20 cellular contexts compared by ENCODE assay signal in the genomic region with DNA sequence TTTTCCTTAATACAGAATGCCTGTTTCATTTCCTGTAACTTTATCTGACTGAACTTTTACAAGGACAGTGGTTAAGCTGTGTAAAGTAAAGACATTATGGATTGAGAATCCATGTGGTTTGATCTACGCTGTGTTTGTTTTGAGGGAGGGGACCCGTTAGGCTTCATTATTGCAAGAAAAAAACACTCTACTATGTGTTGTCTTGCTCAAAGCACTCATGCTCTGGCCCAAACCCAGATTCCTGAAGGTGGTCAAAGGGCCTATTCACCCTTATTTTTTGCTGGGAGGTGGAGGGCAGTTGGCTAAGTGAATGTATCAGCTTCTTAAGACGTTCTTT.
"Had no signal": no experiment of that assay in that cellular context is flagged by ENCODE, and none has a peak within 500 bp of the region (broad histone marks: within the 10 kb centered on the region; RNA-seq: fewer than 3 reads in every experiment).

No MANE protein-coding gene starts in this region.

- H3K9me3 Mint-ChIP-seq: activated CD4-positive, alpha-beta T cell treated with anti-CD3 and anti-CD28 coated beads, Interleukin-2, amount 10 ng/mL, durations not matched to agents 24 days and 14 days; activated naive CD4-positive, alpha-beta T cell treated with anti-CD3 and anti-CD28 coated beads for 36 hours; activated T-helper 2 cell treated with anti-CD3 and anti-CD28 coated beads, Interferon-gamma antibody, Interleukin-2, Interleukin-4, amounts not matched to agents 10 μg/mL and 5 μg/mL and 100 μg/mL, durations not matched to agents 14 hours and 24 hours and 36 hours; memory B cell; natural killer cell had no signal

- H3K4me3 ChIP-seq: adrenal gland, right atrium auricular region, tibial nerve, vagina had no signal

- H3K27ac ChIP-seq: adrenal gland, right atrium auricular region, tibial nerve, vagina had no signal

- ATAC-seq: left ventricle myocardium superior, natural killer cell had no signal

- H3K36me3 Mint-ChIP-seq: natural killer cell had no signal

- H3K4me3 Mint-ChIP-seq: activated CD4-positive, alpha-beta T cell treated with anti-CD3 and anti-CD28 coated beads, Interleukin-2, amount 10 ng/mL, durations not matched to agents 24 days and 14 days; activated naive CD4-positive, alpha-beta T cell treated with anti-CD3 and anti-CD28 coated beads for 36 hours; memory B cell; natural killer cell had no signal

- DNase-seq: activated CD4-positive, alpha-beta T cell treated with anti-CD3 and anti-CD28 coated beads, Interleukin-2, amount 10 ng/mL, durations not matched to agents 24 days and 14 days; activated CD4-positive, CD25-positive, alpha-beta regulatory T cell; activated CD8-positive, alpha-beta memory T cell treated with anti-CD3 and anti-CD28 coated beads for 24 hours; activated naive CD4-positive, alpha-beta T cell treated with anti-CD3 and anti-CD28 coated beads for 36 hours; islet precursor cell; left ventricle myocardium superior; natural killer cell; nucleus accumbens; small intestine; stimulated activated CD4-positive, alpha-beta T cell treated with anti-CD3 and anti-CD28 coated beads, Interleukin-4, amount 100 ng/mL, for 4 hours; stimulated activated CD8-positive, alpha-beta memory T cell treated with anti-CD3 and anti-CD28 coated beads, Interleukin-4, amount 100 ng/mL, for 48 hours; stimulated activated naive CD4-positive, alpha-beta T cell treated with Interleukin-2 at 50 U/mL for 16 hours; substantia nigra; T-helper 2 cell had no signal

- H3K27me3 Mint-ChIP-seq: activated CD4-positive, alpha-beta T cell treated with anti-CD3 and anti-CD28 coated beads, Interleukin-2, amount 10 ng/mL, durations not matched to agents 24 days and 14 days; memory B cell had no signal

- H3K27ac Mint-ChIP-seq: activated CD4-positive, alpha-beta T cell treated with anti-CD3 and anti-CD28 coated beads, Interleukin-2, amount 10 ng/mL, durations not matched to agents 24 days and 14 days; activated naive CD4-positive, alpha-beta T cell treated with anti-CD3 and anti-CD28 coated beads for 36 hours; activated T-helper 2 cell treated with anti-CD3 and anti-CD28 coated beads, Interferon-gamma antibody, Interleukin-2, Interleukin-4, amounts not matched to agents 10 μg/mL and 5 μg/mL and 100 μg/mL, durations not matched to agents 14 hours and 24 hours and 36 hours; memory B cell; natural killer cell had no signal

- H3K27me3 ChIP-seq: adrenal gland, right atrium auricular region, tibial nerve, vagina had no signal

- H3K9me3 ChIP-seq: adrenal gland, right atrium auricular region, tibial nerve, vagina had no signal
